ENCODE assay signal across 8 cellular contexts in genomic region chr7:131071786-131072504, GRCh38.
A peak's percentile ranks its signal among the peaks of the same experiment; 100 is the strongest.
DNase-seq lines count a peak whose midpoint lies in the region; ATAC-seq and TF ChIP-seq lines count a peak whose summit lies in the region.

No MANE protein-coding gene starts in this region.

- H3K4me1 ChIP-seq in tibial artery = peaks cover 0 to 96% (median 44%) of the 10 kb centered on the region in 4 donors

- intact Hi-C loops in tibial artery (cut with DNase I; ENCODE audit: low total_unique reads) = no loop called here

- H3K9me3 ChIP-seq in tibial artery = no peaks in the 10 kb centered on the region

- POLR2A ChIA-PET in GM10248 (lab: Yijun Ruan, JAX) = no interaction called here

- CTCF ChIA-PET in GM10248 (lab: Yijun Ruan, JAX) = interaction anchor here (1.1 to 1.3 kb wide), 2 partner anchors 9 to 18 kb away, joined by 3 to 5 read pairs; no protein-coding TSS in a partner anchor

- TF ChIP-seq CTCF in GM10248 (IDR thresholded peaks at IDR 0.05; ENCODE audit: control extremely low read depth, extremely low read depth, low read depth, missing control alignments) (peak; percentile 35), tibial artery (IDR thresholded peaks at IDR 0.05) (peak in 1 of 2 experiments; percentile 26)

- ATAC-seq in HG03025 (IDR thresholded peaks at IDR 0.05; ENCODE audit: low FRiP score, unreplicated experiment) = no peak

- DNase-seq in GM10248 (ENCODE audit: extremely low spot score) = no peak
- DNase-seq in NCI-H2227 (lab: John Stamatoyannopoulos, UW; ENCODE audit: unreplicated experiment) = peak; percentile 94
- peak; percentile 95 for DNase-seq in astrocyte of the hippocampus (ENCODE audit: low read depth, low spot score)
- DNase-seq in kidney tubule cell (ENCODE audit: low spot score) = peak; percentile 20
- peak in 1 of 2 donors; percentile 38 for DNase-seq in tibial artery
- DNase-seq in HuH-7.5 (ENCODE audit: low spot score) = no peak
- no peak for DNase-seq in DMS153 treated with DMSO at 0.1 percent for 48 hours (lab: John Stamatoyannopoulos, UW; ENCODE audit: unreplicated experiment)

- H3K36me3 ChIP-seq in tibial artery = peaks cover 0 to 22% (median 12%) of the 10 kb centered on the region in 3 donors

- H3K4me3 ChIP-seq in tibial artery = peak overlapping the region; percentile 20

- H3K27me3 ChIP-seq in tibial artery = no peaks in the 10 kb centered on the region

- H3K27ac ChIP-seq in tibial artery = peak overlapping the region in 1 of 2 donors; percentile 45

Comparison
In these comparisons a context has a peak if more than half of its experiments do, and no peak if none do; other contexts are left out.
1. DNase-seq: peak in NCI-H2227 (single experiment), astrocyte of the hippocampus (single experiment) and kidney tubule cell (single experiment); none in GM10248 (single experiment), HuH-7.5 (single experiment) and DMS153 treated with DMSO at 0.1 percent for 48 hours (single experiment).